31 cellular contexts compared by ENCODE assay signal in the genomic region with DNA sequence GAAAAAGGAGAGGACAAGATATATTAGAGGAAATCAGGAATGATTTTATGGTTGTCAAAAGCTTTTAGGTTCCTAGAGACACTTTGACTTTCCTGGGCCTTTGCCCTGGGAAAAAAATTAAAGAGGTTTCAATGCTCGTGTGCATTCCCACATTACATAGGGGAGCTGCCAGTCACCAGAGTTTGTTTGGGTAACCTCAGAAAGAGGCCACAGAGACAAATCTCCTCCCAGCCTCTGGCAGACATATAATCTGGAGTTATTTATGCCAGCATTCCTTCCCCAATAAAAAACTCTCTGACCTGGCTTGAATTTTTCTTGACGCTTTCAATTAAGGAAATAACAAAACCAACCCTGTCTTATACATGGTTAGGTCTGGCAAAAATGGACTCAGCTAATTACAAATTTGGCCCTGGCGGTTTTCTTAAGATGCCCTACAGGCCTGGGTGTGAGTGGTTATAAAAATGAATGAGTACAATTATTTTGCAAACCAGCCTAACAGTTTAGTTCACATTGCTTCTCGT.
A peak's percentile ranks its signal among the peaks of the same experiment; 100 is the strongest.
DNase-seq lines count a peak whose midpoint lies in the region; TF ChIP-seq lines count a peak whose summit lies in the region.
"Had no signal": no experiment of that assay in that cellular context is flagged by ENCODE, and none has a peak within 500 bp of the region (broad histone marks: within the 10 kb centered on the region; RNA-seq: fewer than 3 reads in every experiment).

No MANE protein-coding gene starts in this region.

- H3K27me3 Mint-ChIP-seq in MCF 10A (ENCODE audit: insufficient read depth, unreplicated experiment): no peaks in the 10 kb centered on the region
- H3K27me3 Mint-ChIP-seq: activated CD4-positive, alpha-beta memory T cell treated with anti-CD3 and anti-CD28 coated beads, Interleukin-2, amount 10 ng/mL, durations not matched to agents 7 days and 5 days; effector memory CD8-positive, alpha-beta T cell; progenitor cell of endocrine pancreas had no signal

- H3K4me3 ChIP-seq in breast epithelium (no peak overlapping the region), tibial artery (no peak overlapping the region), mammary epithelial cell (replicated peaks in 1 of 3; ENCODE audit: insufficient read depth in 1 of 3, low read depth in 2 of 3, low read length in 3 of 3) (no peak overlapping the region)
- H3K4me3 ChIP-seq: HAP-1, hepatocyte, transverse colon had no signal

- H3K9me3 ChIP-seq in breast epithelium (no peaks in the 10 kb centered on the region), tibial artery (no peaks in the 10 kb centered on the region), mammary epithelial cell (replicated peaks; ENCODE audit: insufficient read depth, low read length) (no peaks in the 10 kb centered on the region)
- H3K9me3 ChIP-seq: HAP-1, neutrophil, transverse colon had no signal

- no peaks in the 10 kb centered on the region for H3K9me3 Mint-ChIP-seq in MCF 10A (ENCODE audit: unreplicated experiment)
- H3K9me3 Mint-ChIP-seq: activated naive CD4-positive, alpha-beta T cell treated with anti-CD3 and anti-CD28 coated beads for 36 hours; activated T-helper 1 cell treated with anti-CD3 and anti-CD28 coated beads, Interleukin-12 subunit alpha, Interleukin-12 subunit beta, Interleukin-2, Interleukin-4 antibody, amounts not matched to agents 30 ng/mL and 10 ng/mL and 1 ng/mL, durations not matched to agents 14 hours and 24 hours and 36 hours; memory B cell had no signal

- peaks cover 10% of the 10 kb centered on the region for H3K79me2 ChIP-seq in mammary epithelial cell (ENCODE audit: insufficient read depth, low read length)

- no peak overlapping the region for H3K4me3 Mint-ChIP-seq in MCF 10A (ENCODE audit: unreplicated experiment)
- H3K4me3 Mint-ChIP-seq: activated CD4-positive, alpha-beta memory T cell treated with anti-CD3 and anti-CD28 coated beads, Interleukin-2, amount 10 ng/mL, durations not matched to agents 7 days and 5 days; activated naive CD4-positive, alpha-beta T cell treated with anti-CD3 and anti-CD28 coated beads for 36 hours; activated T-helper 1 cell treated with anti-CD3 and anti-CD28 coated beads, Interleukin-12 subunit alpha, Interleukin-12 subunit beta, Interleukin-2, Interleukin-4 antibody, amounts not matched to agents 30 ng/mL and 10 ng/mL and 1 ng/mL, durations not matched to agents 14 hours and 24 hours and 36 hours; CD14-positive monocyte; effector memory CD8-positive, alpha-beta T cell; memory B cell had no signal

- DNase-seq in breast epithelium (ENCODE audit: low spot score in 2 of 2) (peak in 1 of 2 donors; percentile 43), MCF 10A (ENCODE audit: unreplicated experiment) (no peak), dedifferentiated amniotic fluid mesenchymal stem cell (ENCODE audit: extremely low spot score) (peak; percentile 46), left kidney (ENCODE audit: low read depth, low spot score) (peak; percentile 39), tibial artery (no peak), RKO (ENCODE audit: low spot score) (no peak), midbrain (lab: John Stamatoyannopoulos, UW) (no peak), mammary epithelial cell (no peak)
- DNase-seq: 8988T; activated CD4-positive, alpha-beta memory T cell treated with anti-CD3 and anti-CD28 coated beads, Interleukin-2, amount 10 ng/mL, durations not matched to agents 7 days and 5 days; activated CD4-positive, alpha-beta T cell treated with anti-CD3 and anti-CD28 coated beads for 1 hour; activated CD8-positive, alpha-beta memory T cell treated with anti-CD3 and anti-CD28 coated beads, Interleukin-2, amount 50 U/mL, for 4 hours; activated naive CD4-positive, alpha-beta T cell treated with anti-CD3 and anti-CD28 coated beads for 36 hours; amniotic stem cell; cortex of kidney; effector memory CD8-positive, alpha-beta T cell; foreskin melanocyte; NCI-H1417; NCI-H2081; NCI-H226; SIG-M5; stimulated activated CD4-positive, alpha-beta T cell treated with anti-CD3 and anti-CD28 coated beads, Interleukin-4, amount 100 ng/mL, for 24 hours; SW 1271; transverse colon had no signal

- H3K27ac ChIP-seq in breast epithelium (peak overlapping the region; percentile 53 to 55), tibial artery (peak overlapping the region; percentile 7 to 39), mammary epithelial cell (ENCODE audit: insufficient read depth, low read depth, low read length) (no peak overlapping the region)
- H3K27ac ChIP-seq: hepatocyte, neutrophil had no signal

- 19% methylated on average over 4 of the region's 4 CpGs for WGBS in mammary epithelial cell (ENCODE audit: low coverage, missing lambda C conversion rate)

- no peak overlapping the region for H3K9ac ChIP-seq in mammary epithelial cell (ENCODE audit: insufficient read depth, low read length)

- TF ChIP-seq POLR2A in breast epithelium (IDR thresholded peaks at IDR 0.05): no peak

- H3K27me3 ChIP-seq in breast epithelium: no peaks in the 10 kb centered on the region
- no peaks in the 10 kb centered on the region for H3K27me3 ChIP-seq in tibial artery
- H3K27me3 ChIP-seq in mammary epithelial cell (ENCODE audit: insufficient read depth, low read length): no peaks in the 10 kb centered on the region
- H3K27me3 ChIP-seq: hepatocyte, neutrophil, transverse colon had no signal

- no peaks in the 10 kb centered on the region for H3K36me3 Mint-ChIP-seq in MCF 10A (ENCODE audit: insufficient read depth, unreplicated experiment)
- H3K36me3 Mint-ChIP-seq: memory B cell had no signal

- CTCF ChIA-PET in MCF 10A (lab: Yijun Ruan, JAX): interaction anchor here (1.4 kb wide), 2 partner anchors 49 to 52 kb away, joined by 5 to 6 read pairs; no protein-coding TSS in a partner anchor
- CTCF ChIA-PET in mammary epithelial cell (lab: Charles Lee; ENCODE audit: low non-redundant PET): no interaction called here

- BruUV-seq in MCF 10A (replicated peaks; lab: Mats Ljungman, UMichigan): no TSS peak
- no TSS peak for BruUV-seq in mammary epithelial cell (replicated peaks; lab: Mats Ljungman, UMichigan)

- intact Hi-C loops in breast epithelium (cut with DNase I; ENCODE audit: low total_unique reads): no loop called here
- intact Hi-C loops in MCF 10A (cut with micrococcal nuclease): no loop called here
- intact Hi-C loops in tibial artery (cut with DNase I; ENCODE audit: low total_unique reads): no loop called here
- intact Hi-C loops in mammary epithelial cell (cut with micrococcal nuclease): no loop called here

- dilution Hi-C loops in mammary epithelial cell (cut with HindIII; ENCODE audit: low sequenced_read_pairs): loop anchor here (5.0 kb wide), 1 partner anchor 99 kb away; no protein-coding TSS in a partner anchor

- H4K20me1 ChIP-seq in mammary epithelial cell (ENCODE audit: insufficient read depth, low read length): no peaks in the 10 kb centered on the region

- H3K27ac Mint-ChIP-seq in MCF 10A (ENCODE audit: low read depth, unreplicated experiment): no peak overlapping the region
- H3K27ac Mint-ChIP-seq: activated CD4-positive, alpha-beta memory T cell treated with anti-CD3 and anti-CD28 coated beads, Interleukin-2, amount 10 ng/mL, durations not matched to agents 7 days and 5 days; activated naive CD4-positive, alpha-beta T cell treated with anti-CD3 and anti-CD28 coated beads for 36 hours; activated T-helper 1 cell treated with anti-CD3 and anti-CD28 coated beads, Interleukin-12 subunit alpha, Interleukin-12 subunit beta, Interleukin-2, Interleukin-4 antibody, amounts not matched to agents 30 ng/mL and 10 ng/mL and 1 ng/mL, durations not matched to agents 14 hours and 24 hours and 36 hours; effector memory CD8-positive, alpha-beta T cell; memory B cell; progenitor cell of endocrine pancreas had no signal

- no peak overlapping the region for H3K4me2 ChIP-seq in mammary epithelial cell (ENCODE audit: insufficient read depth, low read depth, low read length)
- H3K4me2 ChIP-seq: hepatocyte had no signal

- H3K4me1 Mint-ChIP-seq in MCF 10A (ENCODE audit: insufficient read depth, unreplicated experiment): peaks cover 12% of the 10 kb centered on the region
- H3K4me1 Mint-ChIP-seq: activated CD4-positive, alpha-beta memory T cell treated with anti-CD3 and anti-CD28 coated beads, Interleukin-2, amount 10 ng/mL, durations not matched to agents 7 days and 5 days; CD14-positive monocyte; memory B cell had no signal

- H3K4me1 ChIP-seq in breast epithelium (peaks cover 0 to 3% of the 10 kb centered on the region in 2 donors), tibial artery (peaks cover 0 to 32% (median 21%) of the 10 kb centered on the region in 4 donors), mammary epithelial cell (ENCODE audit: insufficient read depth, low read length) (peaks cover 7% of the 10 kb centered on the region)

- in situ Hi-C loops in mammary epithelial cell (cut with MboI; ENCODE audit: low sequenced_read_pairs in 2 of 2): no loop called here

- H3K36me3 ChIP-seq in breast epithelium (no peaks in the 10 kb centered on the region), tibial artery (no peaks in the 10 kb centered on the region), mammary epithelial cell (ENCODE audit: insufficient read depth, low read length) (no peaks in the 10 kb centered on the region)
- H3K36me3 ChIP-seq: HAP-1, neutrophil, transverse colon had no signal

- POLR2A ChIA-PET in MCF 10A (lab: Yijun Ruan, JAX): no interaction called here

- H2AFZ ChIP-seq in mammary epithelial cell (ENCODE audit: low read depth, low read length): no peak overlapping the region
- H2AFZ ChIP-seq: hepatocyte had no signal

- TF ChIP-seq CTCF in breast epithelium (IDR thresholded peaks at IDR 0.05) (no peak), MCF 10A (IDR thresholded peaks at IDR 0.05; ENCODE audit: unreplicated experiment) (no peak), tibial artery (IDR thresholded peaks at IDR 0.05) (no peak), mammary epithelial cell (conservative IDR thresholded peaks at IDR 0.05 in 1 of 2, IDR thresholded peaks at IDR 0.05 in 1 of 2; ENCODE audit: extremely low read depth in 1 of 2, insufficient read depth in 1 of 2, low read depth in 1 of 2, low read length in 2 of 2) (no peak)

Comparison
In these comparisons a context has a peak if more than half of its experiments do, and no peak if none do; other contexts are left out.
1. DNase-seq: peak in dedifferentiated amniotic fluid mesenchymal stem cell (single experiment) and left kidney (single experiment); none in MCF 10A (single experiment), tibial artery (0 of 2), RKO (single experiment), midbrain (single experiment) and mammary epithelial cell (single experiment).